9 cellular contexts compared by ENCODE assay signal in genomic region chr13:113029487-113030258, GRCh38.
DNase-seq lines count a peak whose midpoint lies in the region; ATAC-seq, FAIRE-seq and TF ChIP-seq lines count a peak whose summit lies in the region.
"Had no signal": no experiment of that assay in that cellular context is flagged by ENCODE, and none has a peak within 500 bp of the region (broad histone marks: within the 10 kb centered on the region; RNA-seq: fewer than 3 reads in every experiment).

No MANE protein-coding gene starts in this region.

- no peak overlapping the region for H3K56ac ChIP-seq in H1 (replicated peaks; ENCODE audit: insufficient read length, low read depth, low read length)

- H3K36me3 Mint-ChIP-seq in Calu3 (ENCODE audit: insufficient read depth, unreplicated experiment): no peaks in the 10 kb centered on the region

- H3K79me2 ChIP-seq in H1 (ENCODE audit: control insufficient read depth in 1 of 2, insufficient read depth in 2 of 2, low read length in 2 of 2): no peaks in the 10 kb centered on the region

- TF ChIP-seq POLR2A in H1 (IDR thresholded peaks at IDR 0.05; ENCODE audit: control extremely low read depth in 1 of 2, low read depth in 2 of 2, low read length in 2 of 2) (no peak), ovary (IDR thresholded peaks at IDR 0.05) (no peak)

- TF ChIP-seq CTCF in Calu3 (IDR thresholded peaks at IDR 0.05; ENCODE audit: unreplicated experiment) (peak; percentile 33), H1 (IDR thresholded peaks at IDR 0.05; ENCODE audit: control extremely low read depth in 1 of 3, insufficient read depth in 1 of 3, low read depth in 1 of 3, low read length in 3 of 3) (peak in 2 of 3 experiments; percentile 89 to 96; a peak in 3 of 4 replicates), ovary (IDR thresholded peaks at IDR 0.05) (peak; percentile 45 to 66 (median 59))

- H3K9ac ChIP-seq in H1 (replicated peaks in 1 of 4; ENCODE audit: extremely low read depth in 1 of 4, low read depth in 3 of 4, low read length in 3 of 4): no peak overlapping the region

- 45% methylated on average over 23 of the region's 23 CpGs; no CpG with 5 or more reads in 1 of the 2 experiments for WGBS in H1 (ENCODE audit: extremely low coverage in 1 of 2, insufficient coverage in 1 of 2, insufficient read length in 1 of 2, insufficient replicate concordance in 2 of 2, low coverage in 1 of 2, low lambda C conversion rate in 2 of 2, missing lambda C conversion rate in 1 of 2), 2 experiments
- 33 to 39% (median 35%) methylated on average over 21 to 23 of the region's 23 CpGs for WGBS in ovary, 3 donors

- BruUV-seq in Calu3 (replicated peaks; lab: Mats Ljungman, UMichigan): no TSS peak

- peaks cover 12% of the 10 kb centered on the region for H3K27me3 Mint-ChIP-seq in Calu3 (ENCODE audit: unreplicated experiment)

- no peak overlapping the region for H2BK120ac ChIP-seq in H1 (replicated peaks; ENCODE audit: low read depth, low read length)

- H3K36me3 ChIP-seq in H1 (ENCODE audit: control insufficient read depth in 2 of 4, insufficient read depth in 4 of 4, low read length in 3 of 4) (no peaks in the 10 kb centered on the region), ovary (no peaks in the 10 kb centered on the region)
- H3K36me3 ChIP-seq: SJSA1 had no signal

- H3K9me3 ChIP-seq in H1 (ENCODE audit: insufficient read depth in 2 of 2, low read depth in 1 of 2, low read length in 1 of 2) (peaks cover 0 to 8% of the 10 kb centered on the region in 2 experiments; a peak in 1 of 4 replicates), ovary (no peaks in the 10 kb centered on the region)
- H3K9me3 ChIP-seq: SJSA1 had no signal

- no peak overlapping the region for H2AFZ ChIP-seq in H1 (ENCODE audit: low read length)

- no peak overlapping the region for H3K4me3 Mint-ChIP-seq in Calu3 (ENCODE audit: low read depth, unreplicated experiment)

- no peak overlapping the region for H2BK12ac ChIP-seq in H1 (ENCODE audit: low read depth, low read length)

- peaks cover 4% of the 10 kb centered on the region for H3K9me3 Mint-ChIP-seq in Calu3 (ENCODE audit: low read depth, unreplicated experiment)

- no peaks in the 10 kb centered on the region for H3K4me1 Mint-ChIP-seq in Calu3 (ENCODE audit: low read depth, unreplicated experiment)

- no peak overlapping the region for H3K27ac ChIP-seq in H1 (ENCODE audit: low read depth, low read length)
- H3K27ac ChIP-seq in ovary: no peak overlapping the region
- H3K27ac ChIP-seq: SJSA1 had no signal

- H3K27me3 ChIP-seq in H1 (replicated peaks in 1 of 4; ENCODE audit: control insufficient read depth in 3 of 4, extremely low read depth in 1 of 4, insufficient read depth in 3 of 4, low read length in 3 of 4): no peaks in the 10 kb centered on the region
- H3K27me3 ChIP-seq in ovary: no peaks in the 10 kb centered on the region

- H4K20me1 ChIP-seq in H1 (replicated peaks in 1 of 2; ENCODE audit: control insufficient read depth in 1 of 2, insufficient read depth in 2 of 2, low read length in 2 of 2): peaks cover 0 to 7% of the 10 kb centered on the region in 2 experiments

- H4K5ac ChIP-seq in H1 (ENCODE audit: insufficient read length, low read depth, low read length): no peak overlapping the region

- peaks cover 3% of the 10 kb centered on the region; the same call in 1 of the 2 replicates for H3K23me2 ChIP-seq in H1 (ENCODE audit: low read depth, low read length)

- H3K79me1 ChIP-seq in H1 (ENCODE audit: low read depth, low read length): no peaks in the 10 kb centered on the region; the same call in 1 of the 2 replicates

- H3K27ac Mint-ChIP-seq in Calu3 (ENCODE audit: unreplicated experiment): no peak overlapping the region

- ATAC-seq in HG02981 (IDR thresholded peaks at IDR 0.05; ENCODE audit: unreplicated experiment): no peak
- ATAC-seq in HG03521 (IDR thresholded peaks at IDR 0.05; ENCODE audit: unreplicated experiment): no peak
- ATAC-seq in GM19395 (IDR thresholded peaks at IDR 0.05; ENCODE audit: unreplicated experiment): no peak

- TF ChIP-seq RAD21 in H1 (IDR thresholded peaks at IDR 0.05 in 1 of 2, conservative IDR thresholded peaks at IDR 0.05 in 1 of 2; ENCODE audit: low read depth in 2 of 2, low read length in 2 of 2): peak; percentile 85 to 90

- peak overlapping the region; percentile 20 for H3K4ac ChIP-seq in H1 (replicated peaks; ENCODE audit: insufficient read length, low read depth, low read length)

- no peak overlapping the region for H3K18ac ChIP-seq in H1 (ENCODE audit: extremely low read depth, low read length)

- CTCF ChIA-PET in Calu3 (lab: Charles Lee) (no interaction called here), H1 (lab: Charles Lee; ENCODE audit: partially characterized antibody) (interaction anchor here (0.6 to 7.0 kb wide), 56 partner anchors 10 to 1264 kb away, joined by 3 to 72 read pairs (median 5); partner anchors contain the start of gene MCF2L)

- H2BK5ac ChIP-seq in H1 (ENCODE audit: low read depth, low read length): no peak overlapping the region

- no peak overlapping the region for H2BK20ac ChIP-seq in H1 (ENCODE audit: low read length)

- H3K4me2 ChIP-seq in H1 (ENCODE audit: insufficient read depth in 1 of 2, low read depth in 2 of 2, low read length in 2 of 2): no peak overlapping the region

- intact Hi-C loops in Calu3 (cut with micrococcal nuclease; ENCODE audit: unreplicated experiment) (loop anchor here (1.0 kb wide), 1 partner anchor 87 kb away; no protein-coding TSS in a partner anchor), ovary (cut with DNase I) (loop anchor here in 2 of 4 donors (5.0 to 10.0 kb wide), 4 partner anchors 87 to 365 kb away; partner anchors contain the start of genes CUL4A (in 1 of the 2) and PCID2 (in 1 of the 2))

- H3K4me3 ChIP-seq in H1 (ENCODE audit: extremely low read depth in 1 of 4, insufficient read depth in 2 of 4, low read depth in 3 of 4, low read length in 4 of 4) (no peak overlapping the region), ovary (no peak overlapping the region)
- H3K4me3 ChIP-seq: SJSA1 had no signal

- peaks cover 0 to 3% (median 0%) of the 10 kb centered on the region in 4 experiments; a peak in 2 of 7 replicates for H3K4me1 ChIP-seq in H1 (replicated peaks in 1 of 4; ENCODE audit: control insufficient read depth in 3 of 4, insufficient read depth in 4 of 4, low read length in 3 of 4)
- H3K4me1 ChIP-seq in ovary (ENCODE audit: insufficient read depth): no peaks in the 10 kb centered on the region

- DNase-seq in Calu3 (peak; percentile 44), HuH-7.5 (ENCODE audit: low spot score) (peak; percentile 83), H1 (ENCODE audit: low read depth in 1 of 2, low spot score in 2 of 2) (peak in 1 of 2 experiments; percentile 97), ovary (peak in 4 of 5 donors; percentile 40 to 73 (median 64))
- DNase-seq in activated CD4-positive, alpha-beta T cell treated with anti-CD3 and anti-CD28 coated beads, Interleukin-2, amount 50 U/mL, for 48 hours: peak; percentile 68 to 70

- no peak overlapping the region for H2BK15ac ChIP-seq in H1 (ENCODE audit: low read length)

- H4K91ac ChIP-seq in H1 (replicated peaks; ENCODE audit: insufficient read length, low read length): no peak overlapping the region

- H4K8ac ChIP-seq in H1 (ENCODE audit: extremely low read depth, insufficient read depth, low read length): no peak overlapping the region

- POLR2A ChIA-PET in H1 (lab: Charles Lee; ENCODE audit: partially characterized antibody): interaction anchor here (0.9 to 1.3 kb wide), 4 partner anchors 7 to 15 kb away, joined by 3 to 4 read pairs (median 3); no protein-coding TSS in a partner anchor

- no peak for TF ChIP-seq EP300 in H1 (IDR thresholded peaks at IDR 0.05; ENCODE audit: borderline replicate concordance in 1 of 2, low read depth in 2 of 2, low read length in 2 of 2)
- TF ChIP-seq EP300 in ovary (IDR thresholded peaks at IDR 0.05): no peak

- no peak overlapping the region for H2AK5ac ChIP-seq in H1 (ENCODE audit: low read depth, low read length)

- H3K23ac ChIP-seq in H1 (ENCODE audit: insufficient read length): no peak overlapping the region

- no peak overlapping the region for H3K14ac ChIP-seq in H1 (ENCODE audit: insufficient read length)

- no peak for FAIRE-seq in H1 (lab: Jason Lieb, UNC)

TF ChIP-seq in H1, 55 proteins besides CTCF, POLR2A, EP300 and RAD21:
- no peak for TF ChIP-seq CTBP2 (IDR thresholded peaks at IDR 0.05; ENCODE audit: borderline replicate concordance, insufficient read depth, insufficient read length, low read length)
- TF ChIP-seq RXRA (IDR thresholded peaks at IDR 0.05; ENCODE audit: insufficient read depth, low read depth, low read length): no peak
- TF ChIP-seq BRCA1 (IDR thresholded peaks at IDR 0.05; ENCODE audit: low read depth, low read length): no peak
- peak; percentile 27; the same call in 1 of the 2 replicates for TF ChIP-seq EGR1 (IDR thresholded peaks at IDR 0.05; ENCODE audit: borderline replicate concordance, low read depth, low read length)
- no peak for TF ChIP-seq YY1 (IDR thresholded peaks at IDR 0.05; ENCODE audit: low read depth, low read length)
- TF ChIP-seq KDM1A (IDR thresholded peaks at IDR 0.05; ENCODE audit: borderline replicate concordance, low read length): no peak
- TF ChIP-seq TCF12 (IDR thresholded peaks at IDR 0.05; ENCODE audit: low read depth, low read length): no peak
TF ChIP-seq in H1: peak in this region for 1.

Comparison
In these comparisons a context has a peak if more than half of its experiments do, and no peak if none do; other contexts are left out.
1. CTCF ChIP-seq: peak in every context shown above with its lines; median percentile 92 in H1; 59 in ovary; 33 in Calu3.